Comparison of ENCODE assay signal across 15 cellular contexts in genomic region chr1:206898089-206898908, GRCh38. TPM values are rescaled to one million over a fixed set of nuclear protein-coding genes. Genes with fewer than 3 reads are reported as not detected.
DNase-seq lines count a peak whose midpoint lies in the region; ATAC-seq, FAIRE-seq and TF ChIP-seq lines count a peak whose summit lies in the region.
"Had no signal": no experiment of that assay in that cellular context is flagged by ENCODE, and none has a peak within 500 bp of the region (broad histone marks: within the 10 kb centered on the region; RNA-seq: fewer than 3 reads in every experiment).

No MANE protein-coding gene starts in this region.

- H4K20me1 ChIP-seq in H9 (ENCODE audit: control insufficient read depth, insufficient read depth, insufficient read length) = no peaks in the 10 kb centered on the region

- no peaks in the 10 kb centered on the region for H3K9me3 Mint-ChIP-seq in activated naive CD4-positive, alpha-beta T cell treated with anti-CD3 and anti-CD28 coated beads, Interleukin-2, amount 50 U/mL, for 72 hours
- H3K9me3 Mint-ChIP-seq in stimulated activated naive CD8-positive, alpha-beta T cell treated with anti-CD3 and anti-CD28 coated beads, Interleukin-15, Interleukin-2, amounts not matched to agents 100 ng/mL and 50 ng/mL, for 24 hours = no peaks in the 10 kb centered on the region
- H3K9me3 Mint-ChIP-seq in H9 = no peaks in the 10 kb centered on the region
- H3K9me3 Mint-ChIP-seq: activated naive CD8-positive, alpha-beta T cell treated with anti-CD3 and anti-CD28 coated beads, Interleukin-2, amount 10 ng/mL, durations not matched to agents 7 days and 5 days had no signal

- no peaks in the 10 kb centered on the region for H3K4me1 ChIP-seq in H9 (ENCODE audit: insufficient read depth, low read length)
- H3K4me1 ChIP-seq: Caco-2 had no signal

- H2BK15ac ChIP-seq in H9 (ENCODE audit: low read depth, low read length) = no peak overlapping the region

- no peak overlapping the region for H3K56ac ChIP-seq in H9 (ENCODE audit: insufficient read length, low read depth, low read length)

- no peak overlapping the region for H3K9ac ChIP-seq in H9 (ENCODE audit: extremely low read depth, insufficient read length, low read length)

- H3K4me3 ChIP-seq in fibroblast of mammary gland (ENCODE audit: control insufficient read depth, low read depth, low read length) = no peak overlapping the region
- H3K4me3 ChIP-seq: transverse colon had no signal

- no peak overlapping the region for H4K8ac ChIP-seq in H9 (replicated peaks; ENCODE audit: insufficient read length, low read depth, low read length)

- no peak overlapping the region for H3K27ac ChIP-seq in H9 (ENCODE audit: insufficient read length, low read depth, low read length)
- H3K27ac ChIP-seq: transverse colon had no signal

- no peaks in the 10 kb centered on the region for H3K27me3 ChIP-seq in H9 (ENCODE audit: insufficient read depth, low read length)

- DNase-seq in activated naive CD4-positive, alpha-beta T cell treated with anti-CD3 and anti-CD28 coated beads, Interleukin-2, amount 50 U/mL, for 72 hours (ENCODE audit: low spot score in 2 of 2) = no peak
- DNase-seq in activated naive CD4-positive, alpha-beta T cell treated with anti-CD3 and anti-CD28 coated beads, Interleukin-2, amount 50 U/mL, for 16 hours = no peak
- peak; percentile 16 for DNase-seq in RCC 7860 (ENCODE audit: low spot score)
- DNase-seq in fibroblast of mammary gland (ENCODE audit: low read depth) = peak; percentile 71
- DNase-seq in T1000 (lab: John Stamatoyannopoulos, UW) = no peak
- no peak for DNase-seq in NAMALWA (ENCODE audit: low spot score)
- no peak for DNase-seq in H9
- DNase-seq: activated naive CD8-positive, alpha-beta T cell treated with anti-CD3 and anti-CD28 coated beads, Interleukin-2, amount 10 ng/mL, durations not matched to agents 7 days and 5 days; Caco-2; GOT3; NCI-H2171; T-helper 9 cell; transverse colon had no signal

- H3T11ph ChIP-seq in H9 (ENCODE audit: low read length) = no peak overlapping the region

- H3K79me2 ChIP-seq in H9 (ENCODE audit: insufficient read depth, low read length) = no peaks in the 10 kb centered on the region

- no peak overlapping the region for H3K4me2 ChIP-seq in H9 (ENCODE audit: insufficient read depth, insufficient read length, low read length)

- FAIRE-seq in RCC 7860 (lab: Jason Lieb, UNC) = no peak

- H2BK12ac ChIP-seq in H9 (ENCODE audit: insufficient read length, low read depth, low read length) = no peak overlapping the region

- no peak overlapping the region for H3K23ac ChIP-seq in H9 (ENCODE audit: insufficient read length, low read depth, low read length)

- no peaks in the 10 kb centered on the region for H3K79me1 ChIP-seq in H9 (ENCODE audit: insufficient read depth, low read depth, low read length, poor library complexity, severe bottlenecking)

- no peak overlapping the region for H2BK5ac ChIP-seq in H9 (ENCODE audit: insufficient read length, low read length)

- no peak overlapping the region for H2BK120ac ChIP-seq in H9 (ENCODE audit: low read depth, low read length, poor library complexity, severe bottlenecking)

- no peak overlapping the region for H3K18ac ChIP-seq in H9 (ENCODE audit: insufficient read length, low read depth, low read length)

- H4K91ac ChIP-seq in H9 (ENCODE audit: insufficient read length, low read depth, low read length) = no peak overlapping the region

- peaks cover 14 to 37% of the 10 kb centered on the region in 2 donors for H3K36me3 Mint-ChIP-seq in activated naive CD4-positive, alpha-beta T cell treated with anti-CD3 and anti-CD28 coated beads, Interleukin-2, amount 50 U/mL, for 72 hours
- H3K36me3 Mint-ChIP-seq in stimulated activated naive CD8-positive, alpha-beta T cell treated with anti-CD3 and anti-CD28 coated beads, Interleukin-15, Interleukin-2, amounts not matched to agents 100 ng/mL and 50 ng/mL, for 24 hours (ENCODE audit: low read depth) = peaks cover 26% of the 10 kb centered on the region
- H3K36me3 Mint-ChIP-seq in H9 (ENCODE audit: insufficient read depth in 1 of 3, low read depth in 3 of 3) = no peaks in the 10 kb centered on the region

- H3K9me3 ChIP-seq in H9 (ENCODE audit: control insufficient read depth, low read depth, low read length) = no peaks in the 10 kb centered on the region
- H3K9me3 ChIP-seq: Caco-2, transverse colon had no signal

- peak overlapping the region; percentile 75 for H3K4me3 Mint-ChIP-seq in stimulated activated naive CD8-positive, alpha-beta T cell treated with anti-CD3 and anti-CD28 coated beads, Interleukin-15, Interleukin-2, amounts not matched to agents 100 ng/mL and 50 ng/mL, for 24 hours
- H3K4me3 Mint-ChIP-seq in H9 = no peak overlapping the region
- H3K4me3 Mint-ChIP-seq: activated naive CD8-positive, alpha-beta T cell treated with anti-CD3 and anti-CD28 coated beads, Interleukin-2, amount 10 ng/mL, durations not matched to agents 7 days and 5 days had no signal

- H3K4me1 Mint-ChIP-seq in stimulated activated naive CD8-positive, alpha-beta T cell treated with anti-CD3 and anti-CD28 coated beads, Interleukin-15, Interleukin-2, amounts not matched to agents 100 ng/mL and 50 ng/mL, for 24 hours (ENCODE audit: low read depth) = peaks cover 93% of the 10 kb centered on the region
- H3K4me1 Mint-ChIP-seq in H9 = peaks cover 7 to 8% of the 10 kb centered on the region in 2 experiments; a peak in 3 of 4 replicates

- H4K5ac ChIP-seq in H9 (ENCODE audit: insufficient read length, low read depth, low read length) = no peak overlapping the region

- no peaks in the 10 kb centered on the region for H3K23me2 ChIP-seq in H9 (ENCODE audit: insufficient read length, low read depth, low read length, poor library complexity, severe bottlenecking)

- 100% methylated on average over 2 of the region's 11 CpGs for WGBS in H9 (ENCODE audit: extremely low coverage, insufficient read length, low lambda C conversion rate)

- H2AFZ ChIP-seq in H9 (ENCODE audit: low read length) = no peak overlapping the region

- TF ChIP-seq CTCF in fibroblast of mammary gland (conservative IDR thresholded peaks at IDR 0.05; ENCODE audit: control insufficient read depth, insufficient read depth, low read depth, low read length) (no peak), H9 (conservative IDR thresholded peaks at IDR 0.05) (no peak)

- no peak overlapping the region for H2BK20ac ChIP-seq in H9 (ENCODE audit: low read depth, low read length, poor library complexity, severe bottlenecking)

- H3K4ac ChIP-seq in H9 (ENCODE audit: low read depth, low read length) = no peak overlapping the region

- peak in 1 of 2 donors; percentile 37 for ATAC-seq in activated naive CD4-positive, alpha-beta T cell treated with anti-CD3 and anti-CD28 coated beads, Interleukin-2, amount 50 U/mL, for 72 hours
- ATAC-seq: esophagus mucosa had no signal

- peak overlapping the region; percentile 89 to 98 for H3K27ac Mint-ChIP-seq in activated naive CD4-positive, alpha-beta T cell treated with anti-CD3 and anti-CD28 coated beads, Interleukin-2, amount 50 U/mL, for 72 hours
- peak overlapping the region; percentile 86 for H3K27ac Mint-ChIP-seq in stimulated activated naive CD8-positive, alpha-beta T cell treated with anti-CD3 and anti-CD28 coated beads, Interleukin-15, Interleukin-2, amounts not matched to agents 100 ng/mL and 50 ng/mL, for 24 hours
- H3K27ac Mint-ChIP-seq in H9 = peak overlapping the region in 1 of 3 experiments; percentile 29; a peak in 1 of 7 replicates
- H3K27ac Mint-ChIP-seq: activated naive CD8-positive, alpha-beta T cell treated with anti-CD3 and anti-CD28 coated beads, Interleukin-2, amount 10 ng/mL, durations not matched to agents 7 days and 5 days had no signal

- no peaks in the 10 kb centered on the region for H3K27me3 Mint-ChIP-seq in stimulated activated naive CD8-positive, alpha-beta T cell treated with anti-CD3 and anti-CD28 coated beads, Interleukin-15, Interleukin-2, amounts not matched to agents 100 ng/mL and 50 ng/mL, for 24 hours
- peaks cover 18% of the 10 kb centered on the region for H3K27me3 Mint-ChIP-seq in H9 (ENCODE audit: low read depth)
- H3K27me3 Mint-ChIP-seq: activated naive CD8-positive, alpha-beta T cell treated with anti-CD3 and anti-CD28 coated beads, Interleukin-2, amount 10 ng/mL, durations not matched to agents 7 days and 5 days had no signal

- H2AK5ac ChIP-seq in H9 (ENCODE audit: insufficient read length, low read length) = no peak overlapping the region

- no peak overlapping the region for H3K14ac ChIP-seq in H9 (ENCODE audit: insufficient read depth, low read length)

RNA-seq across cellular contexts. Expression of gene IL24, which starts 1.1 kb away (rescaled TPM):
- 10 to 100 TPM; 19.0 to 22.2 TPM for total RNA-seq in activated naive CD4-positive, alpha-beta T cell treated with anti-CD3 and anti-CD28 coated beads, Interleukin-2, amount 50 U/mL, for 72 hours
- total RNA-seq in H9 (2021) = not detected in 2 replicates
- total RNA-seq: activated naive CD8-positive, alpha-beta T cell treated with anti-CD3 and anti-CD28 coated beads, Interleukin-2, amount 10 ng/mL, durations not matched to agents 7 days and 5 days; Caco-2; transverse colon had no signal

RNA-seq across cellular contexts. Expression of gene FCMR, which starts 23.4 kb away (rescaled TPM):
- 10 to 100 TPM; 31.4 to 37.3 TPM for total RNA-seq in activated naive CD4-positive, alpha-beta T cell treated with anti-CD3 and anti-CD28 coated beads, Interleukin-2, amount 50 U/mL, for 72 hours
- total RNA-seq in H9 (2021) = not detected in 2 replicates
- total RNA-seq: Caco-2 had no signal

RNA-seq across cellular contexts. Expression of gene IL20, which starts 32.9 kb away (rescaled TPM):
- not detected for total RNA-seq in activated naive CD4-positive, alpha-beta T cell treated with anti-CD3 and anti-CD28 coated beads, Interleukin-2, amount 50 U/mL, for 72 hours
- total RNA-seq in H9 (2021) = not detected in 2 replicates
- total RNA-seq: activated naive CD8-positive, alpha-beta T cell treated with anti-CD3 and anti-CD28 coated beads, Interleukin-2, amount 10 ng/mL, durations not matched to agents 7 days and 5 days; Caco-2; esophagus mucosa; transverse colon had no signal

RNA-seq across cellular contexts. Expression of gene PIGR, which starts 48.0 kb away (rescaled TPM):
- total RNA-seq in activated naive CD4-positive, alpha-beta T cell treated with anti-CD3 and anti-CD28 coated beads, Interleukin-2, amount 50 U/mL, for 72 hours = under 1 TPM in 1 of 2 donors, not detected in 1; 0.05 TPM
- total RNA-seq in H9 (2021) = not detected in 2 replicates
- total RNA-seq: activated naive CD8-positive, alpha-beta T cell treated with anti-CD3 and anti-CD28 coated beads, Interleukin-2, amount 10 ng/mL, durations not matched to agents 7 days and 5 days; Caco-2 had no signal

Comparison
In these comparisons a context has a peak if more than half of its experiments do, and no peak if none do; other contexts are left out.
1. DNase-seq: peak in RCC 7860 (single experiment) and fibroblast of mammary gland (single experiment); none in activated naive CD4-positive, alpha-beta T cell treated with anti-CD3 and anti-CD28 coated beads, Interleukin-2, amount 50 U/mL, for 72 hours (0 of 2), activated naive CD4-positive, alpha-beta T cell treated with anti-CD3 and anti-CD28 coated beads, Interleukin-2, amount 50 U/mL, for 16 hours (single experiment), T1000 (single experiment), NAMALWA (single experiment) and H9 (single experiment).
2. RNA of gene IL24, which starts 1.1 kb away (total RNA-seq): 19.0 to 22.2 TPM in activated naive CD4-positive, alpha-beta T cell treated with anti-CD3 and anti-CD28 coated beads, Interleukin-2, amount 50 U/mL, for 72 hours; not detected in H9; every median in the first group is over 10 times any median in the second.
3. RNA of gene FCMR, which starts 23.4 kb away (total RNA-seq): 31.4 to 37.3 TPM in activated naive CD4-positive, alpha-beta T cell treated with anti-CD3 and anti-CD28 coated beads, Interleukin-2, amount 50 U/mL, for 72 hours; not detected in H9; every median in the first group is over 10 times any median in the second.